In genomic region chr15:75842722-75843617, GRCh38 we compare ENCODE assay signal across 8 cellular contexts. TPM values are rescaled to one million over a fixed set of nuclear protein-coding genes. Genes with fewer than 3 reads are reported as not detected.
DNase-seq lines count a peak whose midpoint lies in the region; ATAC-seq and TF ChIP-seq lines count a peak whose summit lies in the region.

Gene UBE2Q2, plus strand, starts transcription at chr15:75843447. Its CDS starts 220 bp downstream, at chr15:75843667.

- peak within 1 kb of the TSS; percentile 93 for H2AFZ ChIP-seq in PC-9

- peak within 1 kb of the TSS; percentile 97 for H3K4me2 ChIP-seq in PC-9

- no peak for TF ChIP-seq EP300 in esophagus muscularis mucosa (IDR thresholded peaks at IDR 0.05)

- H3K36me3 ChIP-seq in PC-9 (ENCODE audit: low read depth) (no peaks in the 10 kb centered on the region), esophagus muscularis mucosa (no peaks in the 10 kb centered on the region)

- BruUV-seq in PC-9 (replicated peaks; lab: Mats Ljungman, UMichigan) = no TSS peak

- POLR2A ChIA-PET in PC-9 (lab: Charles Lee; ENCODE audit: unreplicated experiment) = interaction anchor here (0.6 to 0.7 kb wide), 4 partner anchors 61 to 619 kb away, joined by 3 to 17 read pairs (median 6); partner anchors contain the start of gene FBXO22

- peak within 1 kb of the TSS; percentile 89 for H3K4me3 Mint-ChIP-seq in activated T-cell treated with anti-CD3 and anti-CD28 coated beads, Interleukin-2, amount 50 U/mL, for 4 hours

- H3K27ac ChIP-seq in PC-9 = no peak within 1 kb of the TSS
- H3K27ac ChIP-seq in esophagus muscularis mucosa (replicated peaks in 1 of 4) = peak within 1 kb of the TSS; percentile 93 to 97 (median 96)

- H4K20me1 ChIP-seq in PC-9 (ENCODE audit: insufficient read depth) = no peaks in the 10 kb centered on the region

- H3K4me1 ChIP-seq in PC-9 (replicated peaks; ENCODE audit: insufficient read depth) (peaks cover 13% of the 10 kb centered on the region), esophagus muscularis mucosa (peaks cover 30 to 64% (median 57%) of the 10 kb centered on the region in 4 donors)

- H3K4me3 ChIP-seq in PC-9 = peak within 1 kb of the TSS; percentile 83
- peak within 1 kb of the TSS; percentile 86 to 99 (median 98) for H3K4me3 ChIP-seq in esophagus muscularis mucosa

- peaks cover 8% of the 10 kb centered on the region; the same call in 1 of the 2 replicates for H3F3A ChIP-seq in PC-9 (ENCODE audit: insufficient read depth, low read depth)

- no peak for TF ChIP-seq POLR2A in esophagus muscularis mucosa (IDR thresholded peaks at IDR 0.05; ENCODE audit: low read depth)

- H3K36me3 Mint-ChIP-seq in activated T-cell treated with anti-CD3 and anti-CD28 coated beads, Interleukin-2, amount 50 U/mL, for 4 hours (ENCODE audit: insufficient read depth) = no peaks in the 10 kb centered on the region

- no peaks in the 10 kb centered on the region for H3K9me2 ChIP-seq in PC-9 (ENCODE audit: insufficient read depth)

- peak; percentile 57 for ATAC-seq in GM19328 (IDR thresholded peaks at IDR 0.05; ENCODE audit: unreplicated experiment)
- peak; percentile 74 for ATAC-seq in activated T-cell treated with anti-CD3 and anti-CD28 coated beads, Interleukin-2, amount 50 U/mL, for 4 hours

- no peaks in the 10 kb centered on the region for H3K27me3 Mint-ChIP-seq in activated T-cell treated with anti-CD3 and anti-CD28 coated beads, Interleukin-2, amount 50 U/mL, for 4 hours (ENCODE audit: low read depth)

- peaks cover 34% of the 10 kb centered on the region for H3K79me2 ChIP-seq in PC-9 (ENCODE audit: low read depth)

- CTCF ChIA-PET in PC-9 (lab: Charles Lee) = interaction anchor here (0.6 to 1.2 kb wide), 2 partner anchors 22 to 34 kb away, joined by 3 to 4 read pairs; no protein-coding TSS in a partner anchor

- no peaks in the 10 kb centered on the region for H3K27me3 ChIP-seq in PC-9 (ENCODE audit: insufficient read depth, low read depth)
- no peaks in the 10 kb centered on the region for H3K27me3 ChIP-seq in esophagus muscularis mucosa

- WGBS in esophagus muscularis mucosa = 3% methylated on average over 13 of the region's 101 CpGs

- TF ChIP-seq CTCF in PC-9 (conservative IDR thresholded peaks at IDR 0.05) (no peak), esophagus muscularis mucosa (IDR thresholded peaks at IDR 0.05) (no peak)

- intact Hi-C loops in PC-9 (cut with micrococcal nuclease; ENCODE audit: unreplicated experiment) = no loop called here
- intact Hi-C loops in esophagus muscularis mucosa (cut with DNase I) = loop anchor here (5.0 kb wide), 1 partner anchor 59 kb away; the partner anchor contains the start of gene FBXO22

- H3K9me3 ChIP-seq in PC-9 (ENCODE audit: insufficient read depth, low read depth) (no peaks in the 10 kb centered on the region), esophagus muscularis mucosa (no peaks in the 10 kb centered on the region)

- no peaks in the 10 kb centered on the region for H3K9me3 Mint-ChIP-seq in activated T-cell treated with anti-CD3 and anti-CD28 coated beads, Interleukin-2, amount 50 U/mL, for 4 hours

- peaks cover 40% of the 10 kb centered on the region for H3K4me1 Mint-ChIP-seq in activated T-cell treated with anti-CD3 and anti-CD28 coated beads, Interleukin-2, amount 50 U/mL, for 4 hours (ENCODE audit: low read depth)

- DNase-seq in Ammon's horn (ENCODE audit: low spot score) (peak; percentile 64), HPDE6-E6E7 (ENCODE audit: extremely low spot score) (peak; percentile 36), PC-9 (peak in 1 of 2 experiments; percentile 62), esophagus muscularis mucosa (ENCODE audit: extremely low spot score) (no peak), myocyte (ENCODE audit: low read depth) (peak; percentile 79)
- DNase-seq in activated T-cell treated with anti-CD3 and anti-CD28 coated beads, Interleukin-2, amount 50 U/mL, for 4 hours = peak; percentile 80
- peak; percentile 55 to 56 for DNase-seq in stimulated activated CD8-positive, alpha-beta memory T cell treated with anti-CD3 and anti-CD28 coated beads, Interleukin-7, amount 100 ng/mL, for 48 hours (ENCODE audit: extremely low read depth in 1 of 2, low read depth in 1 of 2)

RNA-seq across cellular contexts. Expression of gene UBE2Q2, which starts in this region (rescaled TPM):
- total RNA-seq in PC-9 (2021) (15.6 and 20.0 TPM in 2 replicates), esophagus muscularis mucosa (10 to 100 TPM; 64.3 to 76.7 (median 73.3) TPM), myocyte (67.0 and 67.5 TPM in 2 replicates)
- 10 to 100 TPM; 11.8 to 14.2 (median 13.3) TPM for total RNA-seq in activated T-cell treated with anti-CD3 and anti-CD28 coated beads, Interleukin-2, amount 50 U/mL, for 4 hours
- 36.5 TPM for polyA plus RNA-seq in myocyte (2012)
